Comparison of ENCODE assay signal across 12 cellular contexts in the genomic region with DNA sequence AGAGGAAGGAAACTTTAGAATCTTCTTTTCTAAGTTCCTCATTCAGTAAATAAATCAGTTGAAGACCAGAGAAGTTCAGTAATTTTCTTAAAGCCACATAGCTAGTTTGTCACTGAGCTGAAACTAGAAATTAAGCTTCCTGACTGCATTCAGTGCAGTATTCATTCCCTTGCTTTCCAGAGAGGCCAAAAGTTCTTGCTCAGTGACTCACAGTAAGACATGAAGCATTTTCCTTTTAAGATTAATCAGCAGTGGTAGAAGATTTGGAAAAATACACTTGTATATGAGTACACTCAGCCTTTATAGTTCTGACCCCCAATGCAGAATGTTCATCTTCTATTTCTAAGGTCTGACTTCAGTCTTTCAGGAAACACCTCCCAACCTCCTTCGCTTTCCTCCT.
DNase-seq lines count a peak whose midpoint lies in the region; ATAC-seq and TF ChIP-seq lines count a peak whose summit lies in the region.
"Had no signal": no experiment of that assay in that cellular context is flagged by ENCODE, and none has a peak within 500 bp of the region (broad histone marks: within the 10 kb centered on the region; RNA-seq: fewer than 3 reads in every experiment).

No MANE protein-coding gene starts in this region.

- no peak overlapping the region for H3K27ac ChIP-seq in upper lobe of left lung

- peaks cover 17% of the 10 kb centered on the region for H3K27me3 Mint-ChIP-seq in activated naive CD4-positive, alpha-beta T cell treated with anti-CD3 and anti-CD28 coated beads, Interleukin-2, amount 50 U/mL, for 24 hours

- H3K9me3 Mint-ChIP-seq in activated naive CD4-positive, alpha-beta T cell treated with anti-CD3 and anti-CD28 coated beads, Interleukin-2, amount 50 U/mL, for 24 hours: no peaks in the 10 kb centered on the region

- TF ChIP-seq EP300 in upper lobe of left lung (IDR thresholded peaks at IDR 0.05): no peak

- no peak for DNase-seq in activated naive CD4-positive, alpha-beta T cell treated with anti-CD3 and anti-CD28 coated beads, Interleukin-2, amount 50 U/mL, for 16 hours
- DNase-seq in RKO (ENCODE audit: low spot score) (peak; percentile 57), fibroblast of pulmonary artery (ENCODE audit: low read depth) (peak; percentile 79), stromal cell of bone marrow (ENCODE audit: low read depth) (peak; percentile 67), upper lobe of left lung (no peak)
- DNase-seq in NK-92 treated with Interleukin-12 subunit alpha and Interleukin-12 subunit beta, amount 100 ng/mL, for 24 hours (lab: John Stamatoyannopoulos, UW): no peak
- DNase-seq: activated effector memory CD4-positive, alpha-beta T cell treated with Interleukin-2 at 50 U/mL for 16 hours; BE2C; NCI-H526 treated with DMSO at 0.1 percent for 48 hours; sigmoid colon had no signal

- no peaks in the 10 kb centered on the region for H3K9me3 ChIP-seq in upper lobe of left lung
- H3K9me3 ChIP-seq: BE2C, sigmoid colon had no signal

- TF ChIP-seq CTCF in fibroblast of pulmonary artery (IDR thresholded peaks at IDR 0.05; ENCODE audit: low read length, missing control alignments) (no peak), upper lobe of left lung (IDR thresholded peaks at IDR 0.05) (no peak)

- ATAC-seq in GM19324 (IDR thresholded peaks at IDR 0.05; ENCODE audit: low FRiP score, unreplicated experiment) (no peak), upper lobe of left lung (ENCODE audit: low FRiP score in 2 of 2) (no peak)

- TF ChIP-seq POLR2A in upper lobe of left lung (IDR thresholded peaks at IDR 0.05): no peak

- H3K36me3 Mint-ChIP-seq in activated naive CD4-positive, alpha-beta T cell treated with anti-CD3 and anti-CD28 coated beads, Interleukin-2, amount 50 U/mL, for 24 hours: no peaks in the 10 kb centered on the region

- peak overlapping the region; percentile 14 for H3K27ac Mint-ChIP-seq in activated naive CD4-positive, alpha-beta T cell treated with anti-CD3 and anti-CD28 coated beads, Interleukin-2, amount 50 U/mL, for 24 hours

- WGBS in upper lobe of left lung, 2 donors: 84 to 93% methylated on average over 1 of the region's 1 CpG

- H3K4me3 Mint-ChIP-seq in activated naive CD4-positive, alpha-beta T cell treated with anti-CD3 and anti-CD28 coated beads, Interleukin-2, amount 50 U/mL, for 24 hours: no peak overlapping the region

- no peaks in the 10 kb centered on the region for H3K27me3 ChIP-seq in upper lobe of left lung
- H3K27me3 ChIP-seq: BE2C, sigmoid colon had no signal

- H3K4me1 Mint-ChIP-seq in activated naive CD4-positive, alpha-beta T cell treated with anti-CD3 and anti-CD28 coated beads, Interleukin-2, amount 50 U/mL, for 24 hours: peaks cover under 1% of the 10 kb centered on the region

- H3K4me3 ChIP-seq in fibroblast of pulmonary artery (replicated peaks; ENCODE audit: low read depth, low read length) (no peak overlapping the region), upper lobe of left lung (no peak overlapping the region)
- H3K4me3 ChIP-seq: sigmoid colon had no signal

- peaks cover 0 to 6% (median 0%) of the 10 kb centered on the region in 4 donors for H3K4me1 ChIP-seq in upper lobe of left lung
- H3K4me1 ChIP-seq: BE2C had no signal

- H3K36me3 ChIP-seq in upper lobe of left lung: no peaks in the 10 kb centered on the region
- H3K36me3 ChIP-seq: BE2C, sigmoid colon had no signal

Comparison
In these comparisons a context has a peak if more than half of its experiments do, and no peak if none do; other contexts are left out.
1. DNase-seq: peak in RKO (single experiment), fibroblast of pulmonary artery (single experiment) and stromal cell of bone marrow (single experiment); none in activated naive CD4-positive, alpha-beta T cell treated with anti-CD3 and anti-CD28 coated beads, Interleukin-2, amount 50 U/mL, for 16 hours (single experiment), upper lobe of left lung (0 of 2) and NK-92 treated with Interleukin-12 subunit alpha and Interleukin-12 subunit beta, amount 100 ng/mL, for 24 hours (single experiment).